12 cellular contexts compared by ENCODE assay signal in genomic region chr10:91634898-91635297, GRCh38. TPM values are rescaled to one million over a fixed set of nuclear protein-coding genes. Genes with fewer than 3 reads are reported as not detected.
"Had no signal": no experiment of that assay in that cellular context is flagged by ENCODE, and none has a peak within 500 bp of the region (broad histone marks: within the 10 kb centered on the region; RNA-seq: fewer than 3 reads in every experiment).

No MANE protein-coding gene starts in this region.

- ATAC-seq: natural killer cell treated with Interleukin-12 subunit alpha and Interleukin-12 subunit beta and Interleukin-15 and Interleukin-18, amount 100 ng/mL, for 72 hours had no signal

- H3K36me3 Mint-ChIP-seq: activated naive CD4-positive, alpha-beta T cell treated with anti-CD3 and anti-CD28 coated beads, Interleukin-2, amount 10 ng/mL, durations not matched to agents 7 days and 5 days; natural killer cell treated with Interleukin-12 subunit alpha and Interleukin-12 subunit beta and Interleukin-15 and Interleukin-18, amount 100 ng/mL, for 72 hours had no signal

- DNase-seq: left lung had no signal

- H3K9me3 Mint-ChIP-seq: activated CD4-positive, alpha-beta T cell treated with anti-CD3 and anti-CD28 coated beads, Interleukin-2, amount 10 ng/mL, durations not matched to agents 24 days and 14 days; activated naive CD4-positive, alpha-beta T cell treated with anti-CD3 and anti-CD28 coated beads, Interleukin-2, amount 10 ng/mL, durations not matched to agents 7 days and 5 days; activated T-cell treated with anti-CD3 and anti-CD28 coated beads, Interleukin-2, amount 50 U/mL, for 4 hours; natural killer cell treated with Interleukin-12 subunit alpha and Interleukin-12 subunit beta and Interleukin-15 and Interleukin-18, amount 100 ng/mL, for 72 hours; stimulated activated naive CD8-positive, alpha-beta T cell treated with anti-CD3 and anti-CD28 coated beads, Interleukin-15, Interleukin-2, amounts not matched to agents 100 ng/mL and 50 ng/mL, for 24 hours had no signal

- H3K27ac ChIP-seq: left lung, thyroid gland, uterus had no signal

- H3K27ac Mint-ChIP-seq: activated CD4-positive, alpha-beta T cell treated with anti-CD3 and anti-CD28 coated beads, Interleukin-2, amount 10 ng/mL, durations not matched to agents 24 days and 14 days; activated CD8-positive, alpha-beta T cell treated with anti-CD3 and anti-CD28 coated beads, Interleukin-2, amount 10 ng/mL, durations not matched to agents 7 days and 5 days; activated naive CD4-positive, alpha-beta T cell treated with anti-CD3 and anti-CD28 coated beads, Interleukin-2, amount 10 ng/mL, durations not matched to agents 7 days and 5 days; mesothelial cell of epicardium; natural killer cell treated with Interleukin-12 subunit alpha and Interleukin-12 subunit beta and Interleukin-15 and Interleukin-18, amount 100 ng/mL, for 72 hours; stimulated activated naive CD8-positive, alpha-beta T cell treated with anti-CD3 and anti-CD28 coated beads, Interleukin-15, Interleukin-2, amounts not matched to agents 100 ng/mL and 50 ng/mL, for 24 hours had no signal

- H3K36me3 ChIP-seq: left lung, thyroid gland, uterus had no signal

- H3K4me3 ChIP-seq: heart right ventricle, left lung, skin epidermis, thyroid gland, uterus had no signal

- H3K4me3 Mint-ChIP-seq: activated CD4-positive, alpha-beta T cell treated with anti-CD3 and anti-CD28 coated beads, Interleukin-2, amount 10 ng/mL, durations not matched to agents 24 days and 14 days; activated CD8-positive, alpha-beta T cell treated with anti-CD3 and anti-CD28 coated beads, Interleukin-2, amount 10 ng/mL, durations not matched to agents 7 days and 5 days; activated naive CD4-positive, alpha-beta T cell treated with anti-CD3 and anti-CD28 coated beads, Interleukin-2, amount 10 ng/mL, durations not matched to agents 7 days and 5 days; activated T-cell treated with anti-CD3 and anti-CD28 coated beads, Interleukin-2, amount 50 U/mL, for 4 hours; mesothelial cell of epicardium; natural killer cell treated with Interleukin-12 subunit alpha and Interleukin-12 subunit beta and Interleukin-15 and Interleukin-18, amount 100 ng/mL, for 72 hours; stimulated activated naive CD8-positive, alpha-beta T cell treated with anti-CD3 and anti-CD28 coated beads, Interleukin-15, Interleukin-2, amounts not matched to agents 100 ng/mL and 50 ng/mL, for 24 hours had no signal

- H3K9me3 ChIP-seq: heart right ventricle, left lung, thyroid gland, uterus had no signal

- H3K27me3 ChIP-seq: thyroid gland, uterus had no signal

RNA-seq across cellular contexts. Expression of gene PPP1R3C, which starts 2.0 kb away (rescaled TPM):
- total RNA-seq: activated CD8-positive, alpha-beta T cell treated with anti-CD3 and anti-CD28 coated beads, Interleukin-2, amount 10 ng/mL, durations not matched to agents 7 days and 5 days; natural killer cell treated with Interleukin-12 subunit alpha and Interleukin-12 subunit beta and Interleukin-15 and Interleukin-18, amount 100 ng/mL, for 72 hours had no signal
